Comparison of ENCODE assay signal across 30 cellular contexts in the genomic region with DNA sequence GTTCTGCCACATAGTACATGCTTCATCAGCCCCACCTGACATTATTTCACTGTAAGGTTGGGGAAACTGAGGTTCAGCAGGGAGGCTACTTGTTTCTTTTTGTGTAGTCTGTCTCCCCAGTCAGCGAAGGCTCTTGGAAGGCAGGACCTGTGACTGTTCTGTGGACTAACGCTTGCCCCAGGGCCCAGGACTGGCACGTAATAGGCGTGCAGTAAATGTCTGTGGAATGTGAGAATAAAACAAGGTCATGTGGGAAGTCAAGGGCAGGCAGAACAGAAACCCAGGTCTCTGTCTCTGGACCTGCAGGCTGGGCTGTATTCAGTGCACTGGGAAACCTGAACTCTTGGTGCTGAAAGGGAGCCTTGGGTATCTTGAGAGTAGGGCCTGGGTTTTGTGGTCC.
"Had no signal": no experiment of that assay in that cellular context is flagged by ENCODE, and none has a peak within 500 bp of the region (broad histone marks: within the 10 kb centered on the region; RNA-seq: fewer than 3 reads in every experiment).

No MANE protein-coding gene starts in this region.

- H3K4me3 Mint-ChIP-seq: activated B cell treated with CpG ODN at 0.5 μM for 24 hours; activated CD4-positive, alpha-beta memory T cell treated with anti-CD3 and anti-CD28 coated beads for 36 hours; activated naive CD4-positive, alpha-beta T cell treated with anti-CD3 and anti-CD28 coated beads for 36 hours; activated T-cell treated with anti-CD3 and anti-CD28 coated beads, Interleukin-2, amount 50 U/mL, for 4 hours; activated T-helper 1 cell treated with anti-CD3 and anti-CD28 coated beads, Interleukin-12 subunit alpha, Interleukin-12 subunit beta, Interleukin-2, Interleukin-4 antibody, amounts not matched to agents 30 ng/mL and 10 ng/mL and 1 ng/mL, durations not matched to agents 14 hours and 24 hours and 36 hours; T-cell; T-helper 17 cell had no signal

- H3K27me3 Mint-ChIP-seq: activated B cell treated with CpG ODN at 0.5 μM for 24 hours; activated CD4-positive, alpha-beta memory T cell treated with anti-CD3 and anti-CD28 coated beads for 36 hours; T-cell had no signal

- H3K9me3 Mint-ChIP-seq: activated B cell treated with CpG ODN at 0.5 μM for 24 hours; activated CD4-positive, alpha-beta memory T cell treated with anti-CD3 and anti-CD28 coated beads for 36 hours; activated naive CD4-positive, alpha-beta T cell treated with anti-CD3 and anti-CD28 coated beads for 36 hours; activated naive CD4-positive, alpha-beta T cell treated with anti-CD3 and anti-CD28 coated beads, Interleukin-2, amount 50 U/mL, for 72 hours; activated T-cell treated with anti-CD3 and anti-CD28 coated beads, Interleukin-2, amount 50 U/mL, for 4 hours; activated T-helper 1 cell treated with anti-CD3 and anti-CD28 coated beads, Interleukin-12 subunit alpha, Interleukin-12 subunit beta, Interleukin-2, Interleukin-4 antibody, amounts not matched to agents 30 ng/mL and 10 ng/mL and 1 ng/mL, durations not matched to agents 14 hours and 24 hours and 36 hours; T-cell had no signal

- H3K36me3 Mint-ChIP-seq: activated CD4-positive, alpha-beta memory T cell treated with anti-CD3 and anti-CD28 coated beads for 36 hours; activated naive CD4-positive, alpha-beta T cell treated with anti-CD3 and anti-CD28 coated beads, Interleukin-2, amount 50 U/mL, for 72 hours; T-cell had no signal

- H3K27ac Mint-ChIP-seq: activated B cell treated with CpG ODN at 0.5 μM for 24 hours; activated CD4-positive, alpha-beta memory T cell treated with anti-CD3 and anti-CD28 coated beads for 36 hours; activated naive CD4-positive, alpha-beta T cell treated with anti-CD3 and anti-CD28 coated beads for 36 hours; activated naive CD4-positive, alpha-beta T cell treated with anti-CD3 and anti-CD28 coated beads, Interleukin-2, amount 50 U/mL, for 72 hours; activated T-helper 1 cell treated with anti-CD3 and anti-CD28 coated beads, Interleukin-12 subunit alpha, Interleukin-12 subunit beta, Interleukin-2, Interleukin-4 antibody, amounts not matched to agents 30 ng/mL and 10 ng/mL and 1 ng/mL, durations not matched to agents 14 hours and 24 hours and 36 hours; T-cell; T-helper 17 cell had no signal

- ATAC-seq: activated naive CD4-positive, alpha-beta T cell treated with anti-CD3 and anti-CD28 coated beads, Interleukin-2, amount 50 U/mL, for 72 hours; activated T-cell treated with anti-CD3 and anti-CD28 coated beads, Interleukin-2, amount 50 U/mL, for 4 hours; SK-N-SH treated with all-trans-retinoic acid at 6 μM for 48 hours; T-cell; T-helper 17 cell had no signal

- DNase-seq: activated B cell treated with CpG ODN at 0.5 μM for 24 hours; activated CD4-positive, alpha-beta memory T cell treated with anti-CD3 and anti-CD28 coated beads for 36 hours; activated CD4-positive, alpha-beta T cell treated with anti-CD3 and anti-CD28 coated beads for 4 hours; activated CD4-positive, alpha-beta T cell treated with anti-CD3 and anti-CD28 coated beads, Interleukin-2, amount 50 U/mL, for 1 hour; activated CD4-positive, CD25-positive, alpha-beta regulatory T cell treated with anti-CD3 and anti-CD28 coated beads, Interleukin-2, amount 50 U/mL, for 72 hours; activated CD8-positive, alpha-beta memory T cell treated with anti-CD3 and anti-CD28 coated beads, Interleukin-2, amount 50 U/mL, for 4 hours; activated gamma-delta T cell treated with Interleukin-2 at 50 U/mL for 16 hours; activated naive CD4-positive, alpha-beta T cell treated with anti-CD3 and anti-CD28 coated beads for 36 hours; activated T-cell treated with anti-CD3 and anti-CD28 coated beads for 4 hours; activated T-cell treated with anti-CD3 and anti-CD28 coated beads, Interleukin-2, amount 50 U/mL, for 4 hours; amygdala; Karpas-422; KBM-7; MG63; NCI-H1048; NCI-H1105 treated with DMSO at 0.1 percent for 48 hours; NCI-H1436; NCI-H1694; NCI-H1930; NCI-H2081 treated with DMSO at 0.1 percent for 48 hours; NCI-H226; NCI-H446 treated with DMSO at 0.1 percent for 48 hours; NCI-H524 treated with DMSO at 0.1 percent for 48 hours; NK-92 treated with Interleukin-12 subunit alpha and Interleukin-12 subunit beta, amount 100 ng/mL, for 24 hours; SHP77 treated with DMSO at 0.1 percent for 48 hours; T-cell; T-helper 17 cell had no signal

- H3K4me1 Mint-ChIP-seq: activated B cell treated with CpG ODN at 0.5 μM for 24 hours had no signal
